ENCODE assay signal across 24 cellular contexts in the genomic region with DNA sequence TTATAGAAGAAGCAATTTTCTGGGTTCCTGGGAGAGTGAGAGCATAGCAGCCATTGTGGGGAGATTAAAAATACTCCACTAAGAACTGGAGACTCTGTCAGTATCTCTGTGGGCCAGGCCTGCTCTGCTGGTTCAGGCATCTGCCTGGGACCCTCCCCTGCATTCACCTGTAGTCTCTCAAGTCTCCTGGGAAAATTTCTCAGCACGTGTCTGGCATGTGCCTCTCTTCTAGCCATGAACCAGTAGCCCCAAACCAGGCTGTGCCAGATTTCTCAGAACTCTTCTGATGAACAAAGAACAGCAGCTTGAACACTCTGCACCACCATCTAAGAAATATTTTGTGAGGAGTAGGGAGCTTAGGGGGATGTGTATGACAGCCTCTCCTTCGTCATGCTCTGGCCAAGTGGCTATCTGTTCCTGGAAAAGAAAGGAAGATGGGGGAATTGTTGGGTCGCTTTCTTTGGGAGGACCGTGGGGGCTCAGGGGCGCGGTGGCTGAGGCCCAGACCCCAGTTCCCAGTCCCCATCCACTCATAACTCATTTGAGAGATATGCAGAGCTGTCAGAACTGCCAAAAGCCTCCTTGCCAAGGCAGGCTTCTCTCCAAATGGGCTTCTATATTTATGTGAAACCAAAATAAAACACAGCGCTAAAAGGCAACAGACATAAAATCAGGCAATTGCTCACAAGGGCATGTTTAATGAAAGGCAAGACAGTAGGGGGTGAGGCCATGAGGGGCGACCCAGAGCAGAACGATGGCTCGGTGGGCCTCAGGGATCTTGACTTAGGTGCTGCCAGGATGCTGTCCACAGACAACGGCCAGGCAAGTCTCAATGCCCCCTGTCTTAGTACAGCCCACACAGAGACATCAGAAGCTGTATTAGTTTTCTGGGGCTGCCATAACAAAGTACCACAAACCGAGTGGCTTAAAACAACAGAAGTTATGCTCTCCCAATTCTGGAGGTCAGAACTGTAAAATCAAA.
DNase-seq lines count a peak whose midpoint lies in the region; ATAC-seq, FAIRE-seq and TF ChIP-seq lines count a peak whose summit lies in the region.
"Had no signal": no experiment of that assay in that cellular context is flagged by ENCODE, and none has a peak within 500 bp of the region (broad histone marks: within the 10 kb centered on the region; RNA-seq: fewer than 3 reads in every experiment).

No MANE protein-coding gene starts in this region.

- TF ChIP-seq POLR2A in transverse colon (IDR thresholded peaks at IDR 0.05): no peak
- no peak for TF ChIP-seq POLR2A in H54 (IDR thresholded peaks at IDR 0.05; ENCODE audit: low read depth, low read length)

- peak overlapping the region in 40 of 59 donors; percentile 3 to 73 (median 42) for H3K27ac ChIP-seq in dorsolateral prefrontal cortex
- peak overlapping the region; percentile 25 to 48 for H3K27ac ChIP-seq in right atrium auricular region
- H3K27ac ChIP-seq in psoas muscle: no peak overlapping the region
- peak overlapping the region; percentile 45 to 78 (median 51) for H3K27ac ChIP-seq in transverse colon
- no peak overlapping the region for H3K27ac ChIP-seq in foreskin keratinocyte

- no peaks in the 10 kb centered on the region for H3K36me3 Mint-ChIP-seq in activated CD8-positive, alpha-beta memory T cell treated with anti-CD3 and anti-CD28 coated beads, Interleukin-2, amount 10 ng/mL, durations not matched to agents 7 days and 5 days
- H3K36me3 Mint-ChIP-seq: activated naive CD4-positive, alpha-beta T cell treated with anti-CD3 and anti-CD28 coated beads, Interleukin-2, amount 10 ng/mL, durations not matched to agents 7 days and 5 days; CD4-positive, CD25-positive, alpha-beta regulatory T cell; T-cell had no signal

- FAIRE-seq in H54 (lab: Jason Lieb, UNC): no peak
- FAIRE-seq: GM12892, GM19239, K562, TTC549 had no signal

- peaks cover 0 to 16% of the 10 kb centered on the region in 2 donors for H3K4me1 ChIP-seq in right atrium auricular region
- peaks cover 17% of the 10 kb centered on the region for H3K4me1 ChIP-seq in psoas muscle
- H3K4me1 ChIP-seq in transverse colon: peaks cover 0 to 5% (median 0%) of the 10 kb centered on the region in 4 donors
- no peaks in the 10 kb centered on the region for H3K4me1 ChIP-seq in foreskin keratinocyte

- CTCF ChIA-PET in activated CD8-positive, alpha-beta memory T cell treated with anti-CD3 and anti-CD28 coated beads, Interleukin-2, amount 10 ng/mL, durations not matched to agents 7 days and 5 days (lab: Charles Lee): no interaction called here

- no peaks in the 10 kb centered on the region for H3K4me1 Mint-ChIP-seq in activated CD8-positive, alpha-beta memory T cell treated with anti-CD3 and anti-CD28 coated beads, Interleukin-2, amount 10 ng/mL, durations not matched to agents 7 days and 5 days
- H3K4me1 Mint-ChIP-seq: activated naive CD4-positive, alpha-beta T cell treated with anti-CD3 and anti-CD28 coated beads, Interleukin-2, amount 10 ng/mL, durations not matched to agents 7 days and 5 days; CD4-positive, CD25-positive, alpha-beta regulatory T cell; T-cell had no signal

- H3K9me3 Mint-ChIP-seq in activated CD8-positive, alpha-beta memory T cell treated with anti-CD3 and anti-CD28 coated beads, Interleukin-2, amount 10 ng/mL, durations not matched to agents 7 days and 5 days (ENCODE audit: low read depth): no peaks in the 10 kb centered on the region
- H3K9me3 Mint-ChIP-seq: activated naive CD4-positive, alpha-beta T cell treated with anti-CD3 and anti-CD28 coated beads, Interleukin-2, amount 10 ng/mL, durations not matched to agents 7 days and 5 days had no signal

- peak in 3 of 4 donors; percentile 54 to 72 (median 69) for ATAC-seq in psoas muscle
- ATAC-seq in activated CD8-positive, alpha-beta memory T cell treated with anti-CD3 and anti-CD28 coated beads, Interleukin-2, amount 10 ng/mL, durations not matched to agents 7 days and 5 days: no peak
- ATAC-seq in HG03439 (IDR thresholded peaks at IDR 0.05; ENCODE audit: unreplicated experiment): no peak
- ATAC-seq in foreskin keratinocyte: no peak
- ATAC-seq: K562, T-cell had no signal

- no peaks in the 10 kb centered on the region for H3K36me3 ChIP-seq in right atrium auricular region
- no peaks in the 10 kb centered on the region for H3K36me3 ChIP-seq in psoas muscle (ENCODE audit: insufficient read depth in 1 of 2, low read depth in 1 of 2)
- H3K36me3 ChIP-seq in transverse colon: no peaks in the 10 kb centered on the region

- H3K27ac Mint-ChIP-seq in activated CD8-positive, alpha-beta memory T cell treated with anti-CD3 and anti-CD28 coated beads, Interleukin-2, amount 10 ng/mL, durations not matched to agents 7 days and 5 days: no peak overlapping the region
- H3K27ac Mint-ChIP-seq: activated naive CD4-positive, alpha-beta T cell treated with anti-CD3 and anti-CD28 coated beads, Interleukin-2, amount 10 ng/mL, durations not matched to agents 7 days and 5 days; CD4-positive, CD25-positive, alpha-beta regulatory T cell; T-cell had no signal

- no peaks in the 10 kb centered on the region for H3K27me3 ChIP-seq in dorsolateral prefrontal cortex
- no peaks in the 10 kb centered on the region for H3K27me3 ChIP-seq in right atrium auricular region
- H3K27me3 ChIP-seq in psoas muscle (ENCODE audit: insufficient read depth in 3 of 3, low read length in 2 of 3): no peaks in the 10 kb centered on the region
- no peaks in the 10 kb centered on the region for H3K27me3 ChIP-seq in transverse colon
- peaks cover 10% of the 10 kb centered on the region for H3K27me3 ChIP-seq in foreskin keratinocyte

- H3K4me3 ChIP-seq in dorsolateral prefrontal cortex: no peak overlapping the region
- H3K4me3 ChIP-seq in right atrium auricular region: no peak overlapping the region
- no peak overlapping the region for H3K4me3 ChIP-seq in psoas muscle
- H3K4me3 ChIP-seq in transverse colon: no peak overlapping the region
- H3K4me3 ChIP-seq: K562, smooth muscle cell had no signal

- no peak overlapping the region for H3K4me3 Mint-ChIP-seq in activated CD8-positive, alpha-beta memory T cell treated with anti-CD3 and anti-CD28 coated beads, Interleukin-2, amount 10 ng/mL, durations not matched to agents 7 days and 5 days
- H3K4me3 Mint-ChIP-seq: activated naive CD4-positive, alpha-beta T cell treated with anti-CD3 and anti-CD28 coated beads, Interleukin-2, amount 10 ng/mL, durations not matched to agents 7 days and 5 days; CD4-positive, CD25-positive, alpha-beta regulatory T cell; T-cell had no signal

- H3K27me3 Mint-ChIP-seq in activated CD8-positive, alpha-beta memory T cell treated with anti-CD3 and anti-CD28 coated beads, Interleukin-2, amount 10 ng/mL, durations not matched to agents 7 days and 5 days: peaks cover 2% of the 10 kb centered on the region
- H3K27me3 Mint-ChIP-seq: activated naive CD4-positive, alpha-beta T cell treated with anti-CD3 and anti-CD28 coated beads, Interleukin-2, amount 10 ng/mL, durations not matched to agents 7 days and 5 days; CD4-positive, CD25-positive, alpha-beta regulatory T cell had no signal

- TF ChIP-seq CTCF in dorsolateral prefrontal cortex (IDR thresholded peaks at IDR 0.05 in 54 of 56, conservative IDR thresholded peaks at IDR 0.05 in 2 of 56; ENCODE audit: low read depth in 1 of 56, partially characterized antibody in 56 of 56) (no peak), right atrium auricular region (IDR thresholded peaks at IDR 0.05) (no peak), psoas muscle (IDR thresholded peaks at IDR 0.05) (no peak), transverse colon (IDR thresholded peaks at IDR 0.05) (no peak), foreskin keratinocyte (conservative IDR thresholded peaks at IDR 0.05) (no peak)

- TF ChIP-seq EP300 in transverse colon (IDR thresholded peaks at IDR 0.05; ENCODE audit: low read depth): no peak

- intact Hi-C loops in dorsolateral prefrontal cortex (cut with DNase I): no loop called here
- intact Hi-C loops in psoas muscle (cut with DNase I): no loop called here
- intact Hi-C loops in transverse colon (cut with DNase I; ENCODE audit: low total_unique reads): no loop called here

- H3K9me3 ChIP-seq in right atrium auricular region (no peaks in the 10 kb centered on the region), psoas muscle (no peaks in the 10 kb centered on the region), transverse colon (no peaks in the 10 kb centered on the region)

- 49 to 52% (median 49%) methylated on average over 12 of the region's 12 CpGs for whole genome bisulfite sequencing in psoas muscle, 3 donors
- 62 to 63% methylated on average over 3 to 12 of the region's 12 CpGs for WGBS in transverse colon (ENCODE audit: low coverage in 1 of 2), 2 donors

- DNase-seq in dorsolateral prefrontal cortex (no peak), right atrium auricular region (ENCODE audit: low spot score) (no peak), psoas muscle (peak; percentile 52 to 70), transverse colon (no peak), H54 (ENCODE audit: insufficient read length, low spot score) (no peak), foreskin keratinocyte (no peak)
- DNase-seq in activated CD8-positive, alpha-beta memory T cell treated with anti-CD3 and anti-CD28 coated beads, Interleukin-2, amount 10 ng/mL, durations not matched to agents 7 days and 5 days: no peak
- DNase-seq: activated CD8-positive, alpha-beta memory T cell treated with anti-CD3 and anti-CD28 coated beads for 24 hours; activated naive CD4-positive, alpha-beta T cell treated with anti-CD3 and anti-CD28 coated beads, Interleukin-2, amount 10 ng/mL, durations not matched to agents 7 days and 5 days; activated T-cell treated with anti-CD3 and anti-CD28 coated beads, Interleukin-2, amount 50 U/mL, for 48 hours; CD4-positive, CD25-positive, alpha-beta regulatory T cell; DMS 273 treated with DMSO at 0.1 percent for 48 hours; effector CD8-positive, alpha-beta T cell; GOT3; head of caudate nucleus; NCI-H146; stimulated activated CD4-positive, alpha-beta T cell treated with anti-CD3 and anti-CD28 coated beads, Interleukin-2, amount 100 ng/mL, for 48 hours; T-cell had no signal

- in situ Hi-C loops in transverse colon (cut with MboI; ENCODE audit: low pct_ligation_motif_present in 1 of 4, low pct_unique_long_range_greater_than_20kb in 1 of 4, low sequenced_read_pairs in 3 of 4): no loop called here

Comparison
In these comparisons a context has a peak if more than half of its experiments do, and no peak if none do; other contexts are left out.
1. DNase-seq: peak in psoas muscle (2 of 2); none in dorsolateral prefrontal cortex (0 of 10), right atrium auricular region (single experiment), transverse colon (single experiment), activated CD8-positive, alpha-beta memory T cell treated with anti-CD3 and anti-CD28 coated beads, Interleukin-2, amount 10 ng/mL, durations not matched to agents 7 days and 5 days (single experiment), H54 (single experiment) and foreskin keratinocyte (0 of 2).
2. H3K27ac ChIP-seq: peak in dorsolateral prefrontal cortex (40 of 59), right atrium auricular region (2 of 2) and transverse colon (4 of 4); none in psoas muscle (single experiment) and foreskin keratinocyte (single experiment).
3. ATAC-seq: peak in psoas muscle (3 of 4); none in activated CD8-positive, alpha-beta memory T cell treated with anti-CD3 and anti-CD28 coated beads, Interleukin-2, amount 10 ng/mL, durations not matched to agents 7 days and 5 days (single experiment), HG03439 (single experiment) and foreskin keratinocyte (single experiment).